Comparison of ENCODE assay signal across 1 cellular context in genomic region chr3:155805204-155805801, GRCh38.
TF ChIP-seq lines count a peak whose summit lies in the region.

No MANE protein-coding gene starts in this region.

TF ChIP-seq in K562, 482 proteins besides CTCF, POLR2A, EP300 and RAD21 (continued from another document and continues in another):
- TF ChIP-seq ARID3A (IDR thresholded peaks at IDR 0.05; ENCODE audit: borderline replicate concordance, low read depth, low read length) (no peak), TCF3 (CRISPR knock-in tag; IDR thresholded peaks at IDR 0.05) (no peak), ZBTB26 (CRISPR knock-in tag; IDR thresholded peaks at IDR 0.05) (no peak), FOXK1 (CRISPR knock-in tag; IDR thresholded peaks at IDR 0.05; ENCODE audit: borderline replicate concordance) (no peak), BRD9 (IDR thresholded peaks at IDR 0.05; ENCODE audit: low read depth, partially characterized antibody) (no peak), ZBTB7A (IDR thresholded peaks at IDR 0.05; ENCODE audit: borderline replicate concordance, control insufficient read depth, low read depth, low read length) (no peak), PTTG1 (tag; IDR thresholded peaks at IDR 0.05; ENCODE audit: low read depth) (no peak), ELF2 (CRISPR knock-in tag; IDR thresholded peaks at IDR 0.05) (no peak), POLR2H (tag; IDR thresholded peaks at IDR 0.05; ENCODE audit: low read depth) (0 out of 2 replicates have a peak, but pooled peaks have one; percentile 5), HMGN3 (IDR thresholded peaks at IDR 0.05; ENCODE audit: borderline replicate concordance, extremely low read depth, insufficient read length, low read depth, low read length) (no peak), CBFA2T3 (IDR thresholded peaks at IDR 0.05) (no peak), NONO (IDR thresholded peaks at IDR 0.05; ENCODE audit: low read depth in 2 of 2, low read length in 1 of 2) (no peak), PYGO2 (tag; IDR thresholded peaks at IDR 0.05) (no peak), GABPA (tag; conservative IDR thresholded peaks at IDR 0.05; ENCODE audit: low read depth) (0 out of 2 replicates have a peak, but pooled peaks have one; percentile 47), MAFK (IDR thresholded peaks at IDR 0.05; ENCODE audit: low read length) (no peak), ZNF76 (CRISPR knock-in tag; IDR thresholded peaks at IDR 0.05; ENCODE audit: borderline replicate concordance) (no peak), ETV1 (tag; conservative IDR thresholded peaks at IDR 0.05; ENCODE audit: low read depth) (0 out of 2 replicates have a peak, but pooled peaks have one; percentile 25), NFYB (IDR thresholded peaks at IDR 0.05; ENCODE audit: extremely low read depth, insufficient read length) (no peak), CBX8 (IDR thresholded peaks at IDR 0.05; ENCODE audit: borderline replicate concordance, extremely low read depth, low read depth, low read length, poor library complexity, severe bottlenecking) (no peak), CHD4 (IDR thresholded peaks at IDR 0.05; ENCODE audit: insufficient read depth, insufficient replicate concordance, low read depth, low read length, poor library complexity, severe bottlenecking) (no peak), SPI1 (IDR thresholded peaks at IDR 0.05; ENCODE audit: borderline replicate concordance, low read depth, low read length) (no peak), MCM7 (IDR thresholded peaks at IDR 0.05) (no peak), HOMEZ (CRISPR knock-in tag; IDR thresholded peaks at IDR 0.05) (no peak), KDM1A (IDR thresholded peaks at IDR 0.05) (peak in 1 of 2 experiments; percentile 38; a peak in 1 of 4 replicates), SP2 (IDR thresholded peaks at IDR 0.05; ENCODE audit: extremely low read depth, low read depth, low read length, poor library complexity, severe bottlenecking) (no peak), GATAD2A (IDR thresholded peaks at IDR 0.05) (no peak), KLF13 (tag; IDR thresholded peaks at IDR 0.05; ENCODE audit: borderline replicate concordance, low read depth) (no peak), BCOR (IDR thresholded peaks at IDR 0.05) (peak; percentile 64), KDM4B (IDR thresholded peaks at IDR 0.05; ENCODE audit: borderline replicate concordance in 2 of 2, low read depth in 1 of 2) (no peak), TOE1 (IDR thresholded peaks at IDR 0.05; ENCODE audit: borderline replicate concordance) (no peak), TOE1 (CRISPR knock-in tag; IDR thresholded peaks at IDR 0.05; ENCODE audit: borderline replicate concordance, low read depth) (no peak), TCF7 (IDR thresholded peaks at IDR 0.05; ENCODE audit: borderline replicate concordance) (no peak), ZNF644 (tag; IDR thresholded peaks at IDR 0.05; ENCODE audit: low read depth) (no peak), TAF7 (tag; IDR thresholded peaks at IDR 0.05) (no peak), CBX3 (IDR thresholded peaks at IDR 0.05; ENCODE audit: borderline replicate concordance in 1 of 2, low read length in 2 of 2) (0 out of 3 replicates have a peak, but pooled peaks of 1 of the 2 experiments have one; percentile 29), RHOXF2B (CRISPR knock-in tag; conservative IDR thresholded peaks at IDR 0.05) (no peak), SAFB2 (IDR thresholded peaks at IDR 0.05; ENCODE audit: borderline replicate concordance, low read depth, low read length, severe bottlenecking) (no peak), JUN (IDR thresholded peaks at IDR 0.05; ENCODE audit: borderline replicate concordance, low read depth, low read length) (no peak), JUN (CRISPR knock-in tag; IDR thresholded peaks at IDR 0.05; ENCODE audit: borderline replicate concordance) (no peak), CEBPG (CRISPR knock-in tag; IDR thresholded peaks at IDR 0.05) (no peak; the same call in 1 of the 2 replicates), CEBPG (tag; conservative IDR thresholded peaks at IDR 0.05 in 1 of 2, IDR thresholded peaks at IDR 0.05 in 1 of 2) (peak; percentile 22 to 59; a peak in 2 of 4 replicates)
- TF ChIP-seq, protein P1, sequence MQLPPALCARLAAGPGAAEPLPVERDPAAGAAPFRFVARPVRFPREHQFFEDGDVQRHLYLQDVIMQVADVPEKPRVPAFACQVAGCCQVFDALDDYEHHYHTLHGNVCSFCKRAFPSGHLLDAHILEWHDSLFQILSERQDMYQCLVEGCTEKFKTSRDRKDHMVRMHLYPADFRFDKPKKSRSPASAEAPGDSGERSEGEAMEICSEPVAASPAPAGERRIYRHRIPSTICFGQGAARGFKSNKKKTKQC (CRISPR knock-in tag; IDR thresholded peaks at IDR 0.05): no peak
- TF ChIP-seq, protein P2, sequence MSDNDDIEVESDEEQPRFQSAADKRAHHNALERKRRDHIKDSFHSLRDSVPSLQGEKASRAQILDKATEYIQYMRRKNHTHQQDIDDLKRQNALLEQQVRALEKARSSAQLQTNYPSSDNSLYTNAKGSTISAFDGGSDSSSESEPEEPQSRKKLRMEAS (CRISPR knock-in tag; IDR thresholded peaks at IDR 0.05): no peak
- TF ChIP-seq, protein P3, sequence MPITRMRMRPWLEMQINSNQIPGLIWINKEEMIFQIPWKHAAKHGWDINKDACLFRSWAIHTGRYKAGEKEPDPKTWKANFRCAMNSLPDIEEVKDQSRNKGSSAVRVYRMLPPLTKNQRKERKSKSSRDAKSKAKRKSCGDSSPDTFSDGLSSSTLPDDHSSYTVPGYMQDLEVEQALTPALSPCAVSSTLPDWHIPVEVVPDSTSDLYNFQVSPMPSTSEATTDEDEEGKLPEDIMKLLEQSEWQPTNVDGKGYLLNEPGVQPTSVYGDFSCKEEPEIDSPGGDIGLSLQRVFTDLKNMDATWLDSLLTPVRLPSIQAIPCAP (CRISPR knock-in tag; IDR thresholded peaks at IDR 0.05; ENCODE audit: borderline replicate concordance): no peak
- TF ChIP-seq, protein P4, sequence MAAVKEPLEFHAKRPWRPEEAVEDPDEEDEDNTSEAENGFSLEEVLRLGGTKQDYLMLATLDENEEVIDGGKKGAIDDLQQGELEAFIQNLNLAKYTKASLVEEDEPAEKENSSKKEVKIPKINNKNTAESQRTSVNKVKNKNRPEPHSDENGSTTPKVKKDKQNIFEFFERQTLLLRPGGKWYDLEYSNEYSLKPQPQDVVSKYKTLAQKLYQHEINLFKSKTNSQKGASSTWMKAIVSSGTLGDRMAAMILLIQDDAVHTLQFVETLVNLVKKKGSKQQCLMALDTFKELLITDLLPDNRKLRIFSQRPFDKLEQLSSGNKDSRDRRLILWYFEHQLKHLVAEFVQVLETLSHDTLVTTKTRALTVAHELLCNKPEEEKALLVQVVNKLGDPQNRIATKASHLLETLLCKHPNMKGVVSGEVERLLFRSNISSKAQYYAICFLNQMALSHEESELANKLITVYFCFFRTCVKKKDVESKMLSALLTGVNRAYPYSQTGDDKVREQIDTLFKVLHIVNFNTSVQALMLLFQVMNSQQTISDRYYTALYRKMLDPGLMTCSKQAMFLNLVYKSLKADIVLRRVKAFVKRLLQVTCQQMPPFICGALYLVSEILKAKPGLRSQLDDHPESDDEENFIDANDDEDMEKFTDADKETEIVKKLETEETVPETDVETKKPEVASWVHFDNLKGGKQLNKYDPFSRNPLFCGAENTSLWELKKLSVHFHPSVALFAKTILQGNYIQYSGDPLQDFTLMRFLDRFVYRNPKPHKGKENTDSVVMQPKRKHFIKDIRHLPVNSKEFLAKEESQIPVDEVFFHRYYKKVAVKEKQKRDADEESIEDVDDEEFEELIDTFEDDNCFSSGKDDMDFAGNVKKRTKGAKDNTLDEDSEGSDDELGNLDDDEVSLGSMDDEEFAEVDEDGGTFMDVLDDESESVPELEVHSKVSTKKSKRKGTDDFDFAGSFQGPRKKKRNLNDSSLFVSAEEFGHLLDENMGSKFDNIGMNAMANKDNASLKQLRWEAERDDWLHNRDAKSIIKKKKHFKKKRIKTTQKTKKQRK (IDR thresholded peaks at IDR 0.05; ENCODE audit: borderline replicate concordance, low read depth, low read length): no peak
- TF ChIP-seq, protein P5, sequence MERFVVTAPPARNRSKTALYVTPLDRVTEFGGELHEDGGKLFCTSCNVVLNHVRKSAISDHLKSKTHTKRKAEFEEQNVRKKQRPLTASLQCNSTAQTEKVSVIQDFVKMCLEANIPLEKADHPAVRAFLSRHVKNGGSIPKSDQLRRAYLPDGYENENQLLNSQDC (CRISPR knock-in tag; IDR thresholded peaks at IDR 0.05): no peak
- TF ChIP-seq, protein P6, sequence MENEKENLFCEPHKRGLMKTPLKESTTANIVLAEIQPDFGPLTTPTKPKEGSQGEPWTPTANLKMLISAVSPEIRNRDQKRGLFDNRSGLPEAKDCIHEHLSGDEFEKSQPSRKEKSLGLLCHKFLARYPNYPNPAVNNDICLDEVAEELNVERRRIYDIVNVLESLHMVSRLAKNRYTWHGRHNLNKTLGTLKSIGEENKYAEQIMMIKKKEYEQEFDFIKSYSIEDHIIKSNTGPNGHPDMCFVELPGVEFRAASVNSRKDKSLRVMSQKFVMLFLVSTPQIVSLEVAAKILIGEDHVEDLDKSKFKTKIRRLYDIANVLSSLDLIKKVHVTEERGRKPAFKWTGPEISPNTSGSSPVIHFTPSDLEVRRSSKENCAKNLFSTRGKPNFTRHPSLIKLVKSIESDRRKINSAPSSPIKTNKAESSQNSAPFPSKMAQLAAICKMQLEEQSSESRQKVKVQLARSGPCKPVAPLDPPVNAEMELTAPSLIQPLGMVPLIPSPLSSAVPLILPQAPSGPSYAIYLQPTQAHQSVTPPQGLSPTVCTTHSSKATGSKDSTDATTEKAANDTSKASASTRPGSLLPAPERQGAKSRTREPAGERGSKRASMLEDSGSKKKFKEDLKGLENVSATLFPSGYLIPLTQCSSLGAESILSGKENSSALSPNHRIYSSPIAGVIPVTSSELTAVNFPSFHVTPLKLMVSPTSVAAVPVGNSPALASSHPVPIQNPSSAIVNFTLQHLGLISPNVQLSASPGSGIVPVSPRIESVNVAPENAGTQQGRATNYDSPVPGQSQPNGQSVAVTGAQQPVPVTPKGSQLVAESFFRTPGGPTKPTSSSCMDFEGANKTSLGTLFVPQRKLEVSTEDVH (IDR thresholded peaks at IDR 0.05; ENCODE audit: low read depth, partially characterized antibody): peak; percentile 29
- TF ChIP-seq, protein P7, sequence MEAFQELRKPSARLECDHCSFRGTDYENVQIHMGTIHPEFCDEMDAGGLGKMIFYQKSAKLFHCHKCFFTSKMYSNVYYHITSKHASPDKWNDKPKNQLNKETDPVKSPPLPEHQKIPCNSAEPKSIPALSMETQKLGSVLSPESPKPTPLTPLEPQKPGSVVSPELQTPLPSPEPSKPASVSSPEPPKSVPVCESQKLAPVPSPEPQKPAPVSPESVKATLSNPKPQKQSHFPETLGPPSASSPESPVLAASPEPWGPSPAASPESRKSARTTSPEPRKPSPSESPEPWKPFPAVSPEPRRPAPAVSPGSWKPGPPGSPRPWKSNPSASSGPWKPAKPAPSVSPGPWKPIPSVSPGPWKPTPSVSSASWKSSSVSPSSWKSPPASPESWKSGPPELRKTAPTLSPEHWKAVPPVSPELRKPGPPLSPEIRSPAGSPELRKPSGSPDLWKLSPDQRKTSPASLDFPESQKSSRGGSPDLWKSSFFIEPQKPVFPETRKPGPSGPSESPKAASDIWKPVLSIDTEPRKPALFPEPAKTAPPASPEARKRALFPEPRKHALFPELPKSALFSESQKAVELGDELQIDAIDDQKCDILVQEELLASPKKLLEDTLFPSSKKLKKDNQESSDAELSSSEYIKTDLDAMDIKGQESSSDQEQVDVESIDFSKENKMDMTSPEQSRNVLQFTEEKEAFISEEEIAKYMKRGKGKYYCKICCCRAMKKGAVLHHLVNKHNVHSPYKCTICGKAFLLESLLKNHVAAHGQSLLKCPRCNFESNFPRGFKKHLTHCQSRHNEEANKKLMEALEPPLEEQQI (IDR thresholded peaks at IDR 0.05): no peak
- TF ChIP-seq, protein P8, sequence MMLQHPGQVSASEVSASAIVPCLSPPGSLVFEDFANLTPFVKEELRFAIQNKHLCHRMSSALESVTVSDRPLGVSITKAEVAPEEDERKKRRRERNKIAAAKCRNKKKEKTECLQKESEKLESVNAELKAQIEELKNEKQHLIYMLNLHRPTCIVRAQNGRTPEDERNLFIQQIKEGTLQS (IDR thresholded peaks at IDR 0.05): no peak
- TF ChIP-seq, protein P8 (CRISPR knock-in tag; conservative IDR thresholded peaks at IDR 0.05): 0 out of 2 replicates have a peak, but pooled peaks have one; percentile 34
- TF ChIP-seq, protein P9, sequence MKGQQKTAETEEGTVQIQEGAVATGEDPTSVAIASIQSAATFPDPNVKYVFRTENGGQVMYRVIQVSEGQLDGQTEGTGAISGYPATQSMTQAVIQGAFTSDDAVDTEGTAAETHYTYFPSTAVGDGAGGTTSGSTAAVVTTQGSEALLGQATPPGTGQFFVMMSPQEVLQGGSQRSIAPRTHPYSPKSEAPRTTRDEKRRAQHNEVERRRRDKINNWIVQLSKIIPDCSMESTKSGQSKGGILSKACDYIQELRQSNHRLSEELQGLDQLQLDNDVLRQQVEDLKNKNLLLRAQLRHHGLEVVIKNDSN (CRISPR knock-in tag; IDR thresholded peaks at IDR 0.05): no peak
